In the genomic region with DNA sequence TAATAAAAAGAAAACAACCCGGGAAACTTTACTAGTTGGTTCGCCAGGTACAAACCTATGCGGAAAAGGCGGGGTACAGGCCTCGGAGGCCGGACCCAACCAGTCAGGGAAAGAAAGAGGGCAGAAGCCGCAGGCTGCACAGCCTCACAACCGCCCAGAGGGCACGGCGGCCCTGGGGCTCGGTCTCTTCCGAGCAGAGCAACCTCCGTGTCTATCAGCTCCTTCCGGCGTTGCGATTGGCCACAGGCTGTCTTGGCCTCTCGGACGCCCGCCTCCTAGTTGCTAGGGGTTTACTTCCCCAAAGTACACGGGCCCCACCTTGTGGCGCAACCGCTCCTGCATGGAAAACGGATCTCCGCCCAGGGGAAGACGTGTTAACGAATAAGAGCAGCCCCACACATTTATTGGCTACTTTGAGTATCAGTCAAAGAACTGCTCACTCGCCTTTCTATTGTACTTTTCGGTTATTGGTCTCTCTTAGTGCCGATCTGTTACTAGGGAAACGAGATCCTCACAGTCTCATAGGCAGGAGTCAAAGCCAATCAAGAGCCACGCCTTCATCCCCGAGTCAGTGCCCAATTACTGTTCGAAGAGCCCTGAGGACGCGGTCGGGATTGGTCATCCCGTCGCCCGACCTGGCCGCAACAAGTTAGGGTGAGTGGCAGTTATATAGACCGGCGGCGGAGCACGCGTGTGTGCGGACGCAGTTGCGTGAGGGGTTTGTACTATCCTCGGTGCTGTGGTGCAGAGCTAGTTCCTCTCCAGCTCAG, we compare ENCODE assay signal across 1 cellular context.
A peak's percentile ranks its signal among the peaks of the same experiment; 100 is the strongest.
TF ChIP-seq lines count a peak whose summit lies in the region.

Gene G3BP1 (plus strand): TSS at position 696 of the 770 bp plus-strand sequence. CDS start 14,667 bp downstream, outside the sequence.

TF ChIP-seq in HepG2, 621 proteins besides CTCF, POLR2A, EP300 and RAD21 (continues in another document):
- TF ChIP-seq ZNF839 (CRISPR knock-in tag; IDR thresholded peaks at IDR 0.05; ENCODE audit: borderline replicate concordance) (no peak), ZBTB7B (CRISPR knock-in tag; IDR thresholded peaks at IDR 0.05) (no peak), ZNF180 (CRISPR knock-in tag; IDR thresholded peaks at IDR 0.05; ENCODE audit: borderline replicate concordance, low read depth) (0 out of 2 replicates have a peak, but pooled peaks have one; percentile 30), ZNF230 (CRISPR knock-in tag; IDR thresholded peaks at IDR 0.05) (no peak), ZNF224 (CRISPR knock-in tag; IDR thresholded peaks at IDR 0.05) (no peak), ZNF629 (CRISPR knock-in tag; conservative IDR thresholded peaks at IDR 0.05) (no peak), ZNF615 (CRISPR knock-in tag; IDR thresholded peaks at IDR 0.05; ENCODE audit: borderline replicate concordance) (no peak), ATF2 (CRISPR knock-in tag; IDR thresholded peaks at IDR 0.05) (peak; percentile 67; the same call in 1 of the 2 replicates), RFXANK (CRISPR knock-in tag; IDR thresholded peaks at IDR 0.05) (peak; percentile 86; the same call in 1 of the 2 replicates), ZNF616 (CRISPR knock-in tag; IDR thresholded peaks at IDR 0.05; ENCODE audit: low read depth) (0 out of 2 replicates have a peak, but pooled peaks have one; percentile 57), IRX3 (CRISPR knock-in tag; IDR thresholded peaks at IDR 0.05; ENCODE audit: borderline replicate concordance, low read depth) (no peak), ZBTB10 (CRISPR knock-in tag; IDR thresholded peaks at IDR 0.05; ENCODE audit: borderline replicate concordance) (peak; percentile 83; the same call in 1 of the 2 replicates), RORA (CRISPR knock-in tag; IDR thresholded peaks at IDR 0.05) (no peak), ARID2 (CRISPR knock-in tag; IDR thresholded peaks at IDR 0.05; ENCODE audit: borderline replicate concordance) (0 out of 2 replicates have a peak, but pooled peaks have one; percentile 35), ZNF558 (CRISPR knock-in tag; IDR thresholded peaks at IDR 0.05; ENCODE audit: borderline replicate concordance) (no peak), NR2C2 (CRISPR knock-in tag; IDR thresholded peaks at IDR 0.05; ENCODE audit: borderline replicate concordance) (peak; percentile 87), ADNP (CRISPR knock-in tag; IDR thresholded peaks at IDR 0.05) (0 out of 2 replicates have a peak, but pooled peaks have one; percentile 7), SNRNP70 (IDR thresholded peaks at IDR 0.05; ENCODE audit: low read depth, low read length) (no peak), WIZ (CRISPR knock-in tag; IDR thresholded peaks at IDR 0.05) (no peak), SMC3 (IDR thresholded peaks at IDR 0.05; ENCODE audit: low read length) (no peak), ZNF234 (CRISPR knock-in tag; conservative IDR thresholded peaks at IDR 0.05) (no peak), ZNF510 (CRISPR knock-in tag; IDR thresholded peaks at IDR 0.05; ENCODE audit: low read depth) (no peak; the same call in 1 of the 2 replicates), NCOA1 (CRISPR knock-in tag; IDR thresholded peaks at IDR 0.05) (no peak), MTA3 (CRISPR knock-in tag; IDR thresholded peaks at IDR 0.05) (no peak), PRPF4 (IDR thresholded peaks at IDR 0.05; ENCODE audit: low read depth, low read length, poor library complexity, severe bottlenecking) (no peak), ZNF547 (CRISPR knock-in tag; IDR thresholded peaks at IDR 0.05) (no peak), KDM5B (CRISPR knock-in tag; IDR thresholded peaks at IDR 0.05; ENCODE audit: borderline replicate concordance) (peak; percentile 47), ZZZ3 (CRISPR knock-in tag; IDR thresholded peaks at IDR 0.05; ENCODE audit: borderline replicate concordance) (no peak; the same call in 1 of the 2 replicates), ZNF850 (CRISPR knock-in tag; conservative IDR thresholded peaks at IDR 0.05) (no peak), BATF2 (CRISPR knock-in tag; IDR thresholded peaks at IDR 0.05) (no peak), KLF13 (CRISPR knock-in tag; IDR thresholded peaks at IDR 0.05) (no peak), HMG20A (CRISPR knock-in tag; IDR thresholded peaks at IDR 0.05; ENCODE audit: borderline replicate concordance) (no peak), FOXO4 (CRISPR knock-in tag; conservative IDR thresholded peaks at IDR 0.05) (no peak), MXD4 (CRISPR knock-in tag; IDR thresholded peaks at IDR 0.05) (peak; percentile 90), TAF1 (CRISPR knock-in tag; IDR thresholded peaks at IDR 0.05) (peak; percentile 94), ZNF746 (CRISPR knock-in tag; IDR thresholded peaks at IDR 0.05) (no peak), SIN3B (IDR thresholded peaks at IDR 0.05; ENCODE audit: low read length) (peak; percentile 49; the same call in 1 of the 2 replicates), ETV5 (CRISPR knock-in tag; IDR thresholded peaks at IDR 0.05; ENCODE audit: borderline replicate concordance) (peak; percentile 31; the same call in 1 of the 2 replicates), GZF1 (CRISPR knock-in tag; IDR thresholded peaks at IDR 0.05) (no peak)
- TF ChIP-seq, protein P1, sequence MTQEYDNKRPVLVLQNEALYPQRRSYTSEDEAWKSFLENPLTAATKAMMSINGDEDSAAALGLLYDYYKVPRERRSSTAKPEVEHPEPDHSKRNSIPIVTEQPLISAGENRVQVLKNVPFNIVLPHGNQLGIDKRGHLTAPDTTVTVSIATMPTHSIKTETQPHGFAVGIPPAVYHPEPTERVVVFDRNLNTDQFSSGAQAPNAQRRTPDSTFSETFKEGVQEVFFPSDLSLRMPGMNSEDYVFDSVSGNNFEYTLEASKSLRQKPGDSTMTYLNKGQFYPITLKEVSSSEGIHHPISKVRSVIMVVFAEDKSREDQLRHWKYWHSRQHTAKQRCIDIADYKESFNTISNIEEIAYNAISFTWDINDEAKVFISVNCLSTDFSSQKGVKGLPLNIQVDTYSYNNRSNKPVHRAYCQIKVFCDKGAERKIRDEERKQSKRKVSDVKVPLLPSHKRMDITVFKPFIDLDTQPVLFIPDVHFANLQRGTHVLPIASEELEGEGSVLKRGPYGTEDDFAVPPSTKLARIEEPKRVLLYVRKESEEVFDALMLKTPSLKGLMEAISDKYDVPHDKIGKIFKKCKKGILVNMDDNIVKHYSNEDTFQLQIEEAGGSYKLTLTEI (CRISPR knock-in tag; conservative IDR thresholded peaks at IDR 0.05) = no peak
- TF ChIP-seq, protein P2, sequence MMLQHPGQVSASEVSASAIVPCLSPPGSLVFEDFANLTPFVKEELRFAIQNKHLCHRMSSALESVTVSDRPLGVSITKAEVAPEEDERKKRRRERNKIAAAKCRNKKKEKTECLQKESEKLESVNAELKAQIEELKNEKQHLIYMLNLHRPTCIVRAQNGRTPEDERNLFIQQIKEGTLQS (CRISPR knock-in tag; IDR thresholded peaks at IDR 0.05) = 0 out of 2 replicates have a peak, but pooled peaks have one; percentile 54
- TF ChIP-seq, protein P3, sequence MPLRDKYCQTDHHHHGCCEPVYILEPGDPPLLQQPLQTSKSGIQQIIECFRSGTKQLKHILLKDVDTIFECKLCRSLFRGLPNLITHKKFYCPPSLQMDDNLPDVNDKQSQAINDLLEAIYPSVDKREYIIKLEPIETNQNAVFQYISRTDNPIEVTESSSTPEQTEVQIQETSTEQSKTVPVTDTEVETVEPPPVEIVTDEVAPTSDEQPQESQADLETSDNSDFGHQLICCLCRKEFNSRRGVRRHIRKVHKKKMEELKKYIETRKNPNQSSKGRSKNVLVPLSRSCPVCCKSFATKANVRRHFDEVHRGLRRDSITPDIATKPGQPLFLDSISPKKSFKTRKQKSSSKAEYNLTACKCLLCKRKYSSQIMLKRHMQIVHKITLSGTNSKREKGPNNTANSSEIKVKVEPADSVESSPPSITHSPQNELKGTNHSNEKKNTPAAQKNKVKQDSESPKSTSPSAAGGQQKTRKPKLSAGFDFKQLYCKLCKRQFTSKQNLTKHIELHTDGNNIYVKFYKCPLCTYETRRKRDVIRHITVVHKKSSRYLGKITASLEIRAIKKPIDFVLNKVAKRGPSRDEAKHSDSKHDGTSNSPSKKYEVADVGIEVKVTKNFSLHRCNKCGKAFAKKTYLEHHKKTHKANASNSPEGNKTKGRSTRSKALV (CRISPR knock-in tag; IDR thresholded peaks at IDR 0.05) = peak; percentile 83
- TF ChIP-seq, protein P4, sequence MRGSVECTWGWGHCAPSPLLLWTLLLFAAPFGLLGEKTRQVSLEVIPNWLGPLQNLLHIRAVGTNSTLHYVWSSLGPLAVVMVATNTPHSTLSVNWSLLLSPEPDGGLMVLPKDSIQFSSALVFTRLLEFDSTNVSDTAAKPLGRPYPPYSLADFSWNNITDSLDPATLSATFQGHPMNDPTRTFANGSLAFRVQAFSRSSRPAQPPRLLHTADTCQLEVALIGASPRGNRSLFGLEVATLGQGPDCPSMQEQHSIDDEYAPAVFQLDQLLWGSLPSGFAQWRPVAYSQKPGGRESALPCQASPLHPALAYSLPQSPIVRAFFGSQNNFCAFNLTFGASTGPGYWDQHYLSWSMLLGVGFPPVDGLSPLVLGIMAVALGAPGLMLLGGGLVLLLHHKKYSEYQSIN (CRISPR knock-in tag; IDR thresholded peaks at IDR 0.05; ENCODE audit: borderline replicate concordance) = no peak
- TF ChIP-seq, protein P5, sequence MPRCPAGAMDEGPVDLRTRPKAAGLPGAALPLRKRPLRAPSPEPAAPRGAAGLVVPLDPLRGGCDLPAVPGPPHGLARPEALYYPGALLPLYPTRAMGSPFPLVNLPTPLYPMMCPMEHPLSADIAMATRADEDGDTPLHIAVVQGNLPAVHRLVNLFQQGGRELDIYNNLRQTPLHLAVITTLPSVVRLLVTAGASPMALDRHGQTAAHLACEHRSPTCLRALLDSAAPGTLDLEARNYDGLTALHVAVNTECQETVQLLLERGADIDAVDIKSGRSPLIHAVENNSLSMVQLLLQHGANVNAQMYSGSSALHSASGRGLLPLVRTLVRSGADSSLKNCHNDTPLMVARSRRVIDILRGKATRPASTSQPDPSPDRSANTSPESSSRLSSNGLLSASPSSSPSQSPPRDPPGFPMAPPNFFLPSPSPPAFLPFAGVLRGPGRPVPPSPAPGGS (CRISPR knock-in tag; IDR thresholded peaks at IDR 0.05) = no peak
- TF ChIP-seq, protein P6, sequence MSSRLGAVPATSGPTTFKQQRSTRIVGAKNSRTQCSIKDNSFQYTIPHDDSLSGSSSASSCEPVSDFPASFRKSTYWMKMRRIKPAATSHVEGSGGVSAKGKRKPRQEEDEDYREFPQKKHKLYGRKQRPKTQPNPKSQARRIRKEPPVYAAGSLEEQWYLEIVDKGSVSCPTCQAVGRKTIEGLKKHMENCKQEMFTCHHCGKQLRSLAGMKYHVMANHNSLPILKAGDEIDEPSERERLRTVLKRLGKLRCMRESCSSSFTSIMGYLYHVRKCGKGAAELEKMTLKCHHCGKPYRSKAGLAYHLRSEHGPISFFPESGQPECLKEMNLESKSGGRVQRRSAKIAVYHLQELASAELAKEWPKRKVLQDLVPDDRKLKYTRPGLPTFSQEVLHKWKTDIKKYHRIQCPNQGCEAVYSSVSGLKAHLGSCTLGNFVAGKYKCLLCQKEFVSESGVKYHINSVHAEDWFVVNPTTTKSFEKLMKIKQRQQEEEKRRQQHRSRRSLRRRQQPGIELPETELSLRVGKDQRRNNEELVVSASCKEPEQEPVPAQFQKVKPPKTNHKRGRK (CRISPR knock-in tag; IDR thresholded peaks at IDR 0.05) = no peak
- TF ChIP-seq, protein P7, sequence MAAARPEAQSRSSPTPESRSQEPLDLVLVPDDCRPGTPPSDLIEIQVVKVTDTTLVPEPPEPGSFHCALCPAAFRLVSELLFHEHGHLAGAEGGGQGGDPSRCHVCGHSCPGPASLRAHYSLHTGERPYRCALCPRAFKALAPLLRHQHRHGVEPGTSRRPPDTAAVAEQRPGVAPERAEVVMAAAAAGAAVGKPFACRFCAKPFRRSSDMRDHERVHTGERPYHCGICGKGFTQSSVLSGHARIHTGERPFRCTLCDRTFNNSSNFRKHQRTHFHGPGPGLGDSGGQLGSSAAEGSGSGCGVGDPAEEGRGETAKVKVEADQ (CRISPR knock-in tag; IDR thresholded peaks at IDR 0.05; ENCODE audit: borderline replicate concordance) = 0 out of 2 replicates have a peak, but pooled peaks have one; percentile 22
